In the genomic region with DNA sequence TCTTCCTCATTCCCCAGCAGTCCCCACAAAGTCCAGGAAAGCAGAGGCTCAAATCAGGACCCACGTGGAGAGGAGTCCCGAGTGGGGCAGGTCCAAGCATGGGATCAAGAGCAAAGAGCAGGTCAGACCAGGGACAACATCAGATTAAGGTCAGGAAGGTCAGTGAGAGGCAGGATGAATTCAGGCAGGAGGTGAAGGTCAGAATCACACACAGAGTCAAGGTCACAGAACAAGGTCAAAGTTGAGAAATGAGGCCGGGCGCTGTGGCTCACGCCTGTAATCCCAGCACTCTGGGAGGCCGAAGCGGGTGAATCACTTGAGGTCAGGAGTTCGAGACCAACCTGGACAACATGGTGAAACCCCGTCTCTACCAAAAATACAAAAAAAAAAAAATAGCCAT, we compare ENCODE assay signal across 1 cellular context.
TF ChIP-seq lines count a peak whose summit lies in the region.

No MANE protein-coding gene starts in this region.

TF ChIP-seq in HepG2, 621 proteins besides CTCF, POLR2A, EP300 and RAD21 (continues in another document):
- TF ChIP-seq, protein P1, sequence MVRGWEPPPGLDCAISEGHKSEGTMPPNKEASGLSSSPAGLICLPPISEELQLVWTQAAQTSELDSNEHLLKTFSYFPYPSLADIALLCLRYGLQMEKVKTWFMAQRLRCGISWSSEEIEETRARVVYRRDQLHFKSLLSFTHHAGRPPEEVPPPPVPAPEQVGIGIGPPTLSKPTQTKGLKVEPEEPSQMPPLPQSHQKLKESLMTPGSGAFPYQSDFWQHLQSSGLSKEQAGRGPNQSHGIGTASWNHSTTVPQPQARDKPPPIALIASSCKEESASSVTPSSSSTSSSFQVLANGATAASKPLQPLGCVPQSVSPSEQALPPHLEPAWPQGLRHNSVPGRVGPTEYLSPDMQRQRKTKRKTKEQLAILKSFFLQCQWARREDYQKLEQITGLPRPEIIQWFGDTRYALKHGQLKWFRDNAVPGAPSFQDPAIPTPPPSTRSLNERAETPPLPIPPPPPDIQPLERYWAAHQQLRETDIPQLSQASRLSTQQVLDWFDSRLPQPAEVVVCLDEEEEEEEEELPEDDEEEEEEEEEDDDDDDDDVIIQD (CRISPR knock-in tag; IDR thresholded peaks at IDR 0.05; ENCODE audit: low read depth), result no peak
- TF ChIP-seq, protein P2, sequence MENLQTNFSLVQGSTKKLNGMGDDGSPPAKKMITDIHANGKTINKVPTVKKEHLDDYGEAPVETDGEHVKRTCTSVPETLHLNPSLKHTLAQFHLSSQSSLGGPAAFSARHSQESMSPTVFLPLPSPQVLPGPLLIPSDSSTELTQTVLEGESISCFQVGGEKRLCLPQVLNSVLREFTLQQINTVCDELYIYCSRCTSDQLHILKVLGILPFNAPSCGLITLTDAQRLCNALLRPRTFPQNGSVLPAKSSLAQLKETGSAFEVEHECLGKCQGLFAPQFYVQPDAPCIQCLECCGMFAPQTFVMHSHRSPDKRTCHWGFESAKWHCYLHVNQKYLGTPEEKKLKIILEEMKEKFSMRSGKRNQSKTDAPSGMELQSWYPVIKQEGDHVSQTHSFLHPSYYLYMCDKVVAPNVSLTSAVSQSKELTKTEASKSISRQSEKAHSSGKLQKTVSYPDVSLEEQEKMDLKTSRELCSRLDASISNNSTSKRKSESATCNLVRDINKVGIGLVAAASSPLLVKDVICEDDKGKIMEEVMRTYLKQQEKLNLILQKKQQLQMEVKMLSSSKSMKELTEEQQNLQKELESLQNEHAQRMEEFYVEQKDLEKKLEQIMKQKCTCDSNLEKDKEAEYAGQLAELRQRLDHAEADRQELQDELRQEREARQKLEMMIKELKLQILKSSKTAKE (CRISPR knock-in tag; IDR thresholded peaks at IDR 0.05; ENCODE audit: borderline replicate concordance), result peak; percentile 52; the same call in 1 of the 2 replicates
- TF ChIP-seq ZNF878 (CRISPR knock-in tag; IDR thresholded peaks at IDR 0.05), result no peak
- TF ChIP-seq, protein P3, sequence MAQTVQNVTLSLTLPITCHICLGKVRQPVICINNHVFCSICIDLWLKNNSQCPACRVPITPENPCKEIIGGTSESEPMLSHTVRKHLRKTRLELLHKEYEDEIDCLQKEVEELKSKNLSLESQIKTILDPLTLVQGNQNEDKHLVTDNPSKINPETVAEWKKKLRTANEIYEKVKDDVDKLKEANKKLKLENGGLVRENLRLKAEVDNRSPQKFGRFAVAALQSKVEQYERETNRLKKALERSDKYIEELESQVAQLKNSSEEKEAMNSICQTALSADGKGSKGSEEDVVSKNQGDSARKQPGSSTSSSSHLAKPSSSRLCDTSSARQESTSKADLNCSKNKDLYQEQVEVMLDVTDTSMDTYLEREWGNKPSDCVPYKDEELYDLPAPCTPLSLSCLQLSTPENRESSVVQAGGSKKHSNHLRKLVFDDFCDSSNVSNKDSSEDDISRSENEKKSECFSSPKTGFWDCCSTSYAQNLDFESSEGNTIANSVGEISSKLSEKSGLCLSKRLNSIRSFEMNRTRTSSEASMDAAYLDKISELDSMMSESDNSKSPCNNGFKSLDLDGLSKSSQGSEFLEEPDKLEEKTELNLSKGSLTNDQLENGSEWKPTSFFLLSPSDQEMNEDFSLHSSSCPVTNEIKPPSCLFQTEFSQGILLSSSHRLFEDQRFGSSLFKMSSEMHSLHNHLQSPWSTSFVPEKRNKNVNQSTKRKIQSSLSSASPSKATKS (CRISPR knock-in tag; IDR thresholded peaks at IDR 0.05), result no peak
- no peak for TF ChIP-seq NFYB (CRISPR knock-in tag; IDR thresholded peaks at IDR 0.05)
- no peak for TF ChIP-seq ATRX (CRISPR knock-in tag; IDR thresholded peaks at IDR 0.05; ENCODE audit: borderline replicate concordance)
- TF ChIP-seq TCF7L2 (IDR thresholded peaks at IDR 0.05; ENCODE audit: low read depth, low read length), result no peak
- TF ChIP-seq ISL2 (CRISPR knock-in tag; IDR thresholded peaks at IDR 0.05), result no peak
- TF ChIP-seq ZFP36 (IDR thresholded peaks at IDR 0.05; ENCODE audit: borderline replicate concordance, low read depth, low read length, partially characterized antibody), result no peak
- no peak for TF ChIP-seq CCAR2 (optimal IDR thresholded peaks at IDR 0.05; ENCODE audit: low read depth, low read length)
- TF ChIP-seq, protein P4, sequence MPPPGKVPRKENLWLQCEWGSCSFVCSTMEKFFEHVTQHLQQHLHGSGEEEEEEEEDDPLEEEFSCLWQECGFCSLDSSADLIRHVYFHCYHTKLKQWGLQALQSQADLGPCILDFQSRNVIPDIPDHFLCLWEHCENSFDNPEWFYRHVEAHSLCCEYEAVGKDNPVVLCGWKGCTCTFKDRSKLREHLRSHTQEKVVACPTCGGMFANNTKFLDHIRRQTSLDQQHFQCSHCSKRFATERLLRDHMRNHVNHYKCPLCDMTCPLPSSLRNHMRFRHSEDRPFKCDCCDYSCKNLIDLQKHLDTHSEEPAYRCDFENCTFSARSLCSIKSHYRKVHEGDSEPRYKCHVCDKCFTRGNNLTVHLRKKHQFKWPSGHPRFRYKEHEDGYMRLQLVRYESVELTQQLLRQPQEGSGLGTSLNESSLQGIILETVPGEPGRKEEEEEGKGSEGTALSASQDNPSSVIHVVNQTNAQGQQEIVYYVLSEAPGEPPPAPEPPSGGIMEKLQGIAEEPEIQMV (CRISPR knock-in tag; IDR thresholded peaks at IDR 0.05; ENCODE audit: low read depth), result no peak
- TF ChIP-seq MTF2 (CRISPR knock-in tag; IDR thresholded peaks at IDR 0.05; ENCODE audit: borderline replicate concordance), result no peak
- TF ChIP-seq, protein P5, sequence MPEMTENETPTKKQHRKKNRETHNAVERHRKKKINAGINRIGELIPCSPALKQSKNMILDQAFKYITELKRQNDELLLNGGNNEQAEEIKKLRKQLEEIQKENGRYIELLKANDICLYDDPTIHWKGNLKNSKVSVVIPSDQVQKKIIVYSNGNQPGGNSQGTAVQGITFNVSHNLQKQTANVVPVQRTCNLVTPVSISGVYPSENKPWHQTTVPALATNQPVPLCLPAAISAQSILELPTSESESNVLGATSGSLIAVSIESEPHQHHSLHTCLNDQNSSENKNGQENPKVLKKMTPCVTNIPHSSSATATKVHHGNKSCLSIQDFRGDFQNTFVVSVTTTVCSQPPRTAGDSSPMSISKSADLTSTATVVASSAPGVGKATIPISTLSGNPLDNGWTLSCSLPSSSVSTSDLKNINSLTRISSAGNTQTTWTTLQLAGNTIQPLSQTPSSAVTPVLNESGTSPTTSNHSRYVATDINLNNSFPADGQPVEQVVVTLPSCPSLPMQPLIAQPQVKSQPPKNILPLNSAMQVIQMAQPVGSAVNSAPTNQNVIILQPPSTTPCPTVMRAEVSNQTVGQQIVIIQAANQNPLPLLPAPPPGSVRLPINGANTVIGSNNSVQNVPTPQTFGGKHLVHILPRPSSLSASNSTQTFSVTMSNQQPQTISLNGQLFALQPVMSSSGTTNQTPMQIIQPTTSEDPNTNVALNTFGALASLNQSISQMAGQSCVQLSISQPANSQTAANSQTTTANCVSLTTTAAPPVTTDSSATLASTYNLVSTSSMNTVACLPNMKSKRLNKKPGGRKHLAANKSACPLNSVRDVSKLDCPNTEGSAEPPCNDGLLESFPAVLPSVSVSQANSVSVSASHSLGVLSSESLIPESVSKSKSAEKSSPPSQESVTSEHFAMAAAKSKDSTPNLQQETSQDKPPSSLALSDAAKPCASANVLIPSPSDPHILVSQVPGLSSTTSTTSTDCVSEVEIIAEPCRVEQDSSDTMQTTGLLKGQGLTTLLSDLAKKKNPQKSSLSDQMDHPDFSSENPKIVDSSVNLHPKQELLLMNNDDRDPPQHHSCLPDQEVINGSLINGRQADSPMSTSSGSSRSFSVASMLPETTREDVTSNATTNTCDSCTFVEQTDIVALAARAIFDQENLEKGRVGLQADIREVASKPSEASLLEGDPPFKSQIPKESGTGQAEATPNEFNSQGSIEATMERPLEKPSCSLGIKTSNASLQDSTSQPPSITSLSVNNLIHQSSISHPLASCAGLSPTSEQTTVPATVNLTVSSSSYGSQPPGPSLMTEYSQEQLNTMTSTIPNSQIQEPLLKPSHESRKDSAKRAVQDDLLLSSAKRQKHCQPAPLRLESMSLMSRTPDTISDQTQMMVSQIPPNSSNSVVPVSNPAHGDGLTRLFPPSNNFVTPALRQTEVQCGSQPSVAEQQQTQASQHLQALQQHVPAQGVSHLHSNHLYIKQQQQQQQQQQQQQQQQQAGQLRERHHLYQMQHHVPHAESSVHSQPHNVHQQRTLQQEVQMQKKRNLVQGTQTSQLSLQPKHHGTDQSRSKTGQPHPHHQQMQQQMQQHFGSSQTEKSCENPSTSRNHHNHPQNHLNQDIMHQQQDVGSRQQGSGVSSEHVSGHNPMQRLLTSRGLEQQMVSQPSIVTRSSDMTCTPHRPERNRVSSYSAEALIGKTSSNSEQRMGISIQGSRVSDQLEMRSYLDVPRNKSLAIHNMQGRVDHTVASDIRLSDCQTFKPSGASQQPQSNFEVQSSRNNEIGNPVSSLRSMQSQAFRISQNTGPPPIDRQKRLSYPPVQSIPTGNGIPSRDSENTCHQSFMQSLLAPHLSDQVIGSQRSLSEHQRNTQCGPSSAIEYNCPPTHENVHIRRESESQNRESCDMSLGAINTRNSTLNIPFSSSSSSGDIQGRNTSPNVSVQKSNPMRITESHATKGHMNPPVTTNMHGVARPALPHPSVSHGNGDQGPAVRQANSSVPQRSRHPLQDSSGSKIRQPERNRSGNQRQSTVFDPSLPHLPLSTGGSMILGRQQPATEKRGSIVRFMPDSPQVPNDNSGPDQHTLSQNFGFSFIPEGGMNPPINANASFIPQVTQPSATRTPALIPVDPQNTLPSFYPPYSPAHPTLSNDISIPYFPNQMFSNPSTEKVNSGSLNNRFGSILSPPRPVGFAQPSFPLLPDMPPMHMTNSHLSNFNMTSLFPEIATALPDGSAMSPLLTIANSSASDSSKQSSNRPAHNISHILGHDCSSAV (CRISPR knock-in tag; IDR thresholded peaks at IDR 0.05; ENCODE audit: borderline replicate concordance), result no peak
- TF ChIP-seq HNF4A (CRISPR knock-in tag; IDR thresholded peaks at IDR 0.05), result peak; percentile 42; the same call in 1 of the 2 replicates
- TF ChIP-seq SKI (IDR thresholded peaks at IDR 0.05; ENCODE audit: partially characterized antibody), result peak; percentile 53
- TF ChIP-seq, protein P6, sequence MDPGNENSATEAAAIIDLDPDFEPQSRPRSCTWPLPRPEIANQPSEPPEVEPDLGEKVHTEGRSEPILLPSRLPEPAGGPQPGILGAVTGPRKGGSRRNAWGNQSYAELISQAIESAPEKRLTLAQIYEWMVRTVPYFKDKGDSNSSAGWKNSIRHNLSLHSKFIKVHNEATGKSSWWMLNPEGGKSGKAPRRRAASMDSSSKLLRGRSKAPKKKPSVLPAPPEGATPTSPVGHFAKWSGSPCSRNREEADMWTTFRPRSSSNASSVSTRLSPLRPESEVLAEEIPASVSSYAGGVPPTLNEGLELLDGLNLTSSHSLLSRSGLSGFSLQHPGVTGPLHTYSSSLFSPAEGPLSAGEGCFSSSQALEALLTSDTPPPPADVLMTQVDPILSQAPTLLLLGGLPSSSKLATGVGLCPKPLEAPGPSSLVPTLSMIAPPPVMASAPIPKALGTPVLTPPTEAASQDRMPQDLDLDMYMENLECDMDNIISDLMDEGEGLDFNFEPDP (CRISPR knock-in tag; conservative IDR thresholded peaks at IDR 0.05), result no peak
- TF ChIP-seq MAF1 (CRISPR knock-in tag; IDR thresholded peaks at IDR 0.05; ENCODE audit: borderline replicate concordance), result no peak
- TF ChIP-seq TEAD3 (CRISPR knock-in tag; optimal IDR thresholded peaks at IDR 0.05; ENCODE audit: borderline replicate concordance), result no peak
- no peak for TF ChIP-seq GLI4 (CRISPR knock-in tag; IDR thresholded peaks at IDR 0.05; ENCODE audit: borderline replicate concordance)
- no peak for TF ChIP-seq ZNF782 (CRISPR knock-in tag; IDR thresholded peaks at IDR 0.05; ENCODE audit: borderline replicate concordance)
- 0 out of 2 replicates have a peak, but pooled peaks have one; percentile 19 for TF ChIP-seq RXRB (CRISPR knock-in tag; IDR thresholded peaks at IDR 0.05; ENCODE audit: borderline replicate concordance)
- TF ChIP-seq, protein P7, sequence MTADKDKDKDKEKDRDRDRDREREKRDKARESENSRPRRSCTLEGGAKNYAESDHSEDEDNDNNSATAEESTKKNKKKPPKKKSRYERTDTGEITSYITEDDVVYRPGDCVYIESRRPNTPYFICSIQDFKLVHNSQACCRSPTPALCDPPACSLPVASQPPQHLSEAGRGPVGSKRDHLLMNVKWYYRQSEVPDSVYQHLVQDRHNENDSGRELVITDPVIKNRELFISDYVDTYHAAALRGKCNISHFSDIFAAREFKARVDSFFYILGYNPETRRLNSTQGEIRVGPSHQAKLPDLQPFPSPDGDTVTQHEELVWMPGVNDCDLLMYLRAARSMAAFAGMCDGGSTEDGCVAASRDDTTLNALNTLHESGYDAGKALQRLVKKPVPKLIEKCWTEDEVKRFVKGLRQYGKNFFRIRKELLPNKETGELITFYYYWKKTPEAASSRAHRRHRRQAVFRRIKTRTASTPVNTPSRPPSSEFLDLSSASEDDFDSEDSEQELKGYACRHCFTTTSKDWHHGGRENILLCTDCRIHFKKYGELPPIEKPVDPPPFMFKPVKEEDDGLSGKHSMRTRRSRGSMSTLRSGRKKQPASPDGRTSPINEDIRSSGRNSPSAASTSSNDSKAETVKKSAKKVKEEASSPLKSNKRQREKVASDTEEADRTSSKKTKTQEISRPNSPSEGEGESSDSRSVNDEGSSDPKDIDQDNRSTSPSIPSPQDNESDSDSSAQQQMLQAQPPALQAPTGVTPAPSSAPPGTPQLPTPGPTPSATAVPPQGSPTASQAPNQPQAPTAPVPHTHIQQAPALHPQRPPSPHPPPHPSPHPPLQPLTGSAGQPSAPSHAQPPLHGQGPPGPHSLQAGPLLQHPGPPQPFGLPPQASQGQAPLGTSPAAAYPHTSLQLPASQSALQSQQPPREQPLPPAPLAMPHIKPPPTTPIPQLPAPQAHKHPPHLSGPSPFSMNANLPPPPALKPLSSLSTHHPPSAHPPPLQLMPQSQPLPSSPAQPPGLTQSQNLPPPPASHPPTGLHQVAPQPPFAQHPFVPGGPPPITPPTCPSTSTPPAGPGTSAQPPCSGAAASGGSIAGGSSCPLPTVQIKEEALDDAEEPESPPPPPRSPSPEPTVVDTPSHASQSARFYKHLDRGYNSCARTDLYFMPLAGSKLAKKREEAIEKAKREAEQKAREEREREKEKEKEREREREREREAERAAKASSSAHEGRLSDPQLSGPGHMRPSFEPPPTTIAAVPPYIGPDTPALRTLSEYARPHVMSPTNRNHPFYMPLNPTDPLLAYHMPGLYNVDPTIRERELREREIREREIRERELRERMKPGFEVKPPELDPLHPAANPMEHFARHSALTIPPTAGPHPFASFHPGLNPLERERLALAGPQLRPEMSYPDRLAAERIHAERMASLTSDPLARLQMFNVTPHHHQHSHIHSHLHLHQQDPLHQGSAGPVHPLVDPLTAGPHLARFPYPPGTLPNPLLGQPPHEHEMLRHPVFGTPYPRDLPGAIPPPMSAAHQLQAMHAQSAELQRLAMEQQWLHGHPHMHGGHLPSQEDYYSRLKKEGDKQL (CRISPR knock-in tag; IDR thresholded peaks at IDR 0.05; ENCODE audit: low read depth), result no peak
- TF ChIP-seq ZNF501 (CRISPR knock-in tag; IDR thresholded peaks at IDR 0.05), result no peak
- TF ChIP-seq ZNF251 (CRISPR knock-in tag; IDR thresholded peaks at IDR 0.05), result no peak
- TF ChIP-seq CREB1 (IDR thresholded peaks at IDR 0.05), result no peak
- TF ChIP-seq CREB1 (CRISPR knock-in tag; IDR thresholded peaks at IDR 0.05), result no peak
- TF ChIP-seq, protein P8, sequence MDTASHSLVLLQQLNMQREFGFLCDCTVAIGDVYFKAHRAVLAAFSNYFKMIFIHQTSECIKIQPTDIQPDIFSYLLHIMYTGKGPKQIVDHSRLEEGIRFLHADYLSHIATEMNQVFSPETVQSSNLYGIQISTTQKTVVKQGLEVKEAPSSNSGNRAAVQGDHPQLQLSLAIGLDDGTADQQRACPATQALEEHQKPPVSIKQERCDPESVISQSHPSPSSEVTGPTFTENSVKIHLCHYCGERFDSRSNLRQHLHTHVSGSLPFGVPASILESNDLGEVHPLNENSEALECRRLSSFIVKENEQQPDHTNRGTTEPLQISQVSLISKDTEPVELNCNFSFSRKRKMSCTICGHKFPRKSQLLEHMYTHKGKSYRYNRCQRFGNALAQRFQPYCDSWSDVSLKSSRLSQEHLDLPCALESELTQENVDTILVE (CRISPR knock-in tag; IDR thresholded peaks at IDR 0.05), result no peak
- TF ChIP-seq FOSL2 (CRISPR knock-in tag; IDR thresholded peaks at IDR 0.05), result no peak
